Comparison of ENCODE assay signal across 18 cellular contexts in the genomic region with DNA sequence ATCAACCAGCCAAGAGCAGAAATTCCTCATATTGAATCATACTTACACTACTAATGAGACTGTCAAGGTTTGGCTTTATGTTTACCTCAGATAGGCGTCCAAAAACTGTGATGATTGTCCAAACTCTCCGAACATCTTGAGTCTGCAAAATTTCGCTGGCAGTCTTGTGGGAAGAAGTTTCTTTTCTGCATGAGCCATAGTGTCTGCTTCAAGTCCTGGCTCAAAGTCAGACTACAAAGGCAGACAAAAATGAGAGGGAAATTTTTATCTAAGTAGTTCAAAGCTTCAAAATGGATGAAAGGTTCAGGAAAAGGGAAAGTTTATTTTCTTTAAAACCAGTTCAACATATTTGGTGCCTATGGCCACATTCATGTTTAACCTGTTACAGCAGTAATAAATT. TPM values are rescaled to one million over a fixed set of nuclear protein-coding genes. Genes with fewer than 3 reads are reported as not detected.
A peak's percentile ranks its signal among the peaks of the same experiment; 100 is the strongest.
DNase-seq lines count a peak whose midpoint lies in the region; ATAC-seq, FAIRE-seq and TF ChIP-seq lines count a peak whose summit lies in the region.
"Had no signal": no experiment of that assay in that cellular context is flagged by ENCODE, and none has a peak within 500 bp of the region (broad histone marks: within the 10 kb centered on the region; RNA-seq: fewer than 3 reads in every experiment).

No MANE protein-coding gene starts in this region.

- H3K4me1 Mint-ChIP-seq in type B pancreatic cell (ENCODE audit: unreplicated experiment) = peaks cover 29% of the 10 kb centered on the region

- POLR2A ChIA-PET in K562 (lab: Yijun Ruan, JAX) = no interaction called here

- no peak for TF ChIP-seq RAD21 in K562 (CRISPR knock-in tag; conservative IDR thresholded peaks at IDR 0.05 in 1 of 2, IDR thresholded peaks at IDR 0.05 in 1 of 2)

- no peak overlapping the region for H3K27ac ChIP-seq in K562 (ENCODE audit: extremely low read depth, low read depth, low read length)
- H3K27ac ChIP-seq: 22Rv1, C4-2B, Peyer's patch had no signal

- peak overlapping the region; percentile 71 for H3K27ac Mint-ChIP-seq in type B pancreatic cell

- no peaks in the 10 kb centered on the region for H4K20me1 ChIP-seq in K562 (replicated peaks; ENCODE audit: control insufficient read depth, insufficient read depth, low read length)

- H2AFZ ChIP-seq in K562 (ENCODE audit: low read depth, low read length) = peak overlapping the region; percentile 93; the same call in 1 of the 2 replicates

- in situ Hi-C loops in K562 (cut with MboI) = no loop called here

- intact Hi-C loops in K562 (cut with micrococcal nuclease) = no loop called here

- no peak overlapping the region for H3K9ac ChIP-seq in K562 (ENCODE audit: insufficient read depth in 1 of 2, low read depth in 2 of 2, low read length in 2 of 2)

- TF ChIP-seq CTCF in K562 (IDR thresholded peaks at IDR 0.05 in 2 of 3, conservative IDR thresholded peaks at IDR 0.05 in 1 of 3; ENCODE audit: insufficient read depth in 2 of 3, low read depth in 1 of 3, low read length in 3 of 3) (no peak), type B pancreatic cell (conservative IDR thresholded peaks at IDR 0.05) (no peak)

- DNase-seq in DMS 273 (lab: John Stamatoyannopoulos, UW; ENCODE audit: unreplicated experiment) = peak; percentile 12
- DNase-seq in DMS 273 treated with DMSO at 0.1 percent for 48 hours (lab: John Stamatoyannopoulos, UW) = no peak
- DNase-seq in K562 (ENCODE audit: extremely low read depth in 1 of 4, low spot score in 3 of 4) = no peak
- peak; percentile 22 for DNase-seq in iris pigment epithelial cell (ENCODE audit: low read depth)
- DNase-seq in type B pancreatic cell (ENCODE audit: extremely low spot score, unreplicated experiment) = no peak
- no peak for DNase-seq in NCI-H187 treated with DMSO at 0.1 percent for 48 hours (lab: John Stamatoyannopoulos, UW)
- DNase-seq: COR-L47, KG1, NCI-H1092, NCI-H1694 treated with DMSO at 0.1 percent for 48 hours, NCI-H748 treated with DMSO at 0.1 percent for 48 hours, Peyer's patch, SHP77 treated with DMSO at 0.1 percent for 48 hours had no signal

- no peaks in the 10 kb centered on the region for H3K27me3 ChIP-seq in K562 (ENCODE audit: control insufficient read depth in 2 of 2, insufficient read depth in 2 of 2, low read length in 2 of 2)
- H3K27me3 ChIP-seq: Peyer's patch had no signal

- CTCF ChIA-PET in K562 (lab: Yijun Ruan, JAX; ENCODE audit: low intra/inter-chr PET ratio) = no interaction called here

- TF ChIP-seq POLR2A in K562 (conservative IDR thresholded peaks at IDR 0.05) = no peak

- H3K36me3 ChIP-seq in K562 (ENCODE audit: control insufficient read depth, insufficient read depth, low read length) = no peaks in the 10 kb centered on the region
- H3K36me3 ChIP-seq: Peyer's patch had no signal

- no peaks in the 10 kb centered on the region for H3K79me2 ChIP-seq in K562 (ENCODE audit: control insufficient read depth, insufficient read depth, low read length)

- peak overlapping the region; percentile 71 for H3K4me3 Mint-ChIP-seq in type B pancreatic cell

- ATAC-seq in K562 (no peak), GM19351 (IDR thresholded peaks at IDR 0.05; ENCODE audit: unreplicated experiment) (no peak), GM19397 (IDR thresholded peaks at IDR 0.05; ENCODE audit: unreplicated experiment) (no peak)
- ATAC-seq: GM12878 had no signal

- H3K9me1 ChIP-seq in K562 (ENCODE audit: control insufficient read depth, insufficient read depth, low read length) = no peaks in the 10 kb centered on the region

- no peak overlapping the region for H3K4me3 ChIP-seq in K562
- H3K4me3 ChIP-seq: GM12878, Peyer's patch had no signal

- no peaks in the 10 kb centered on the region for H3K9me3 Mint-ChIP-seq in type B pancreatic cell

- H3K36me3 Mint-ChIP-seq in type B pancreatic cell = no peaks in the 10 kb centered on the region

- TF ChIP-seq EP300 in K562 (IDR thresholded peaks at IDR 0.05; ENCODE audit: low read length) = no peak

- no peaks in the 10 kb centered on the region for H3K9me3 ChIP-seq in K562 (replicated peaks; ENCODE audit: control insufficient read depth, insufficient read depth, low read depth, low read length)
- H3K9me3 ChIP-seq: Peyer's patch had no signal

- 15% methylated on average over 3 of the region's 3 CpGs for WGBS in K562 (ENCODE audit: insufficient coverage, low coverage, missing lambda C conversion rate)

- no peak overlapping the region for H3K4me2 ChIP-seq in K562 (ENCODE audit: insufficient read depth, low read length)

- H3K4me1 ChIP-seq in K562 (replicated peaks in 1 of 2; ENCODE audit: control insufficient read depth in 2 of 2, insufficient read depth in 2 of 2, low read length in 2 of 2) = no peaks in the 10 kb centered on the region; a peak in 1 of 5 replicates
- H3K4me1 ChIP-seq: Peyer's patch had no signal

- no peak for FAIRE-seq in K562 (lab: Jason Lieb, UNC)
- FAIRE-seq: GM12878 had no signal

- no peaks in the 10 kb centered on the region for H3K27me3 Mint-ChIP-seq in type B pancreatic cell

- no TSS peak for BruUV-seq in K562 (replicated peaks; lab: Mats Ljungman, UMichigan)

TF ChIP-seq in K562, 482 proteins besides CTCF, POLR2A, EP300 and RAD21 (continues in another document):
- TF ChIP-seq, protein P1, sequence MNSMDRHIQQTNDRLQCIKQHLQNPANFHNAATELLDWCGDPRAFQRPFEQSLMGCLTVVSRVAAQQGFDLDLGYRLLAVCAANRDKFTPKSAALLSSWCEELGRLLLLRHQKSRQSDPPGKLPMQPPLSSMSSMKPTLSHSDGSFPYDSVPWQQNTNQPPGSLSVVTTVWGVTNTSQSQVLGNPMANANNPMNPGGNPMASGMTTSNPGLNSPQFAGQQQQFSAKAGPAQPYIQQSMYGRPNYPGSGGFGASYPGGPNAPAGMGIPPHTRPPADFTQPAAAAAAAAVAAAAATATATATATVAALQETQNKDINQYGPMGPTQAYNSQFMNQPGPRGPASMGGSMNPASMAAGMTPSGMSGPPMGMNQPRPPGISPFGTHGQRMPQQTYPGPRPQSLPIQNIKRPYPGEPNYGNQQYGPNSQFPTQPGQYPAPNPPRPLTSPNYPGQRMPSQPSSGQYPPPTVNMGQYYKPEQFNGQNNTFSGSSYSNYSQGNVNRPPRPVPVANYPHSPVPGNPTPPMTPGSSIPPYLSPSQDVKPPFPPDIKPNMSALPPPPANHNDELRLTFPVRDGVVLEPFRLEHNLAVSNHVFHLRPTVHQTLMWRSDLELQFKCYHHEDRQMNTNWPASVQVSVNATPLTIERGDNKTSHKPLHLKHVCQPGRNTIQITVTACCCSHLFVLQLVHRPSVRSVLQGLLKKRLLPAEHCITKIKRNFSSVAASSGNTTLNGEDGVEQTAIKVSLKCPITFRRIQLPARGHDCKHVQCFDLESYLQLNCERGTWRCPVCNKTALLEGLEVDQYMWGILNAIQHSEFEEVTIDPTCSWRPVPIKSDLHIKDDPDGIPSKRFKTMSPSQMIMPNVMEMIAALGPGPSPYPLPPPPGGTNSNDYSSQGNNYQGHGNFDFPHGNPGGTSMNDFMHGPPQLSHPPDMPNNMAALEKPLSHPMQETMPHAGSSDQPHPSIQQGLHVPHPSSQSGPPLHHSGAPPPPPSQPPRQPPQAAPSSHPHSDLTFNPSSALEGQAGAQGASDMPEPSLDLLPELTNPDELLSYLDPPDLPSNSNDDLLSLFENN (IDR thresholded peaks at IDR 0.05; ENCODE audit: low read depth in 2 of 2, low read length in 2 of 2) = no peak
- no peak for TF ChIP-seq SAFB2 (IDR thresholded peaks at IDR 0.05; ENCODE audit: borderline replicate concordance, low read depth, low read length, severe bottlenecking)

RNA-seq across cellular contexts. Expression of a gene that starts 40.7 kb away (rescaled TPM):
- not detected in 2 replicates for total RNA-seq in K562 (2011; cell fraction: chromatin; rRNA removed; ENCODE audit: low replicate concordance)
- not detected in 2 replicates for total RNA-seq in K562 (2011; cell fraction: nucleolus; rRNA removed)
- total RNA-seq in K562 (2011; cell fraction: nucleoplasm; rRNA removed) = not detected in 2 replicates
- 0.09 TPM in 1 of 2 replicates, not detected in the other for total RNA-seq in K562 (2014; rRNA removed)
- not detected in 2 replicates for total RNA-seq in K562 (2014; rRNA removed; fragmentation: Illumina TruSeq; extraction: Trizol)
- total RNA-seq in K562 (2015; rRNA removed; fragmentation: Illumina TruSeq; extraction: Trizol) = not detected in 2 replicates
- total RNA-seq in K562 (2021) = 0.35 and 0.89 TPM in 2 replicates
- polyA plus RNA-seq in K562 (2011; rRNA removed) = 0.03 TPM in 1 of 2 replicates, not detected in the other
- polyA plus RNA-seq in K562 (2011; cell fraction: cytosol; rRNA removed) = 0.03 TPM in 1 of 2 replicates, not detected in the other
- 0.31 TPM in 1 of 2 replicates, not detected in the other for polyA plus RNA-seq in K562 (2011; cell fraction: nucleus; rRNA removed)
- 0.12 and 0.33 TPM in 2 replicates for polyA plus RNA-seq in K562 (2012)
- not detected in 2 replicates for polyA plus RNA-seq in K562 (2014; fragmentation: Illumina TruSeq; extraction: Trizol)
- under 1 TPM; 0.01 to 0.18 TPM for polyA plus RNA-seq in K562 (2014; fragmentation: Nextera tagmentation; extraction: Ambion mirVana)
- 0.01 TPM in 1 of 2 replicates, not detected in the other for polyA plus RNA-seq in K562 (2014; rRNA removed)
- 0.11 TPM in 1 of 2 replicates, not detected in the other for polyA minus RNA-seq in K562 (2011; rRNA and poly(A)+ RNA removed)
- 0.73 TPM in 1 of 2 replicates, not detected in the other for polyA minus RNA-seq in K562 (2011; cell fraction: cytosol; rRNA and poly(A)+ RNA removed)
- polyA minus RNA-seq in K562 (2011; cell fraction: nucleus; rRNA and poly(A)+ RNA removed) = 0.27 TPM in 1 of 2 replicates, not detected in the other
- 38.3 and 93.5 TPM in 2 replicates for total RNA-seq in type B pancreatic cell (ENCODE audit: low replicate concordance)

RNA-seq across cellular contexts. Expression of a gene that starts 57.3 kb away (rescaled TPM):
- 1.5 and 3.8 TPM in 2 replicates for total RNA-seq in K562 (2011; cell fraction: chromatin; rRNA removed; ENCODE audit: low replicate concordance)
- total RNA-seq in K562 (2011; cell fraction: nucleolus; rRNA removed) = 0.50 and 1.1 TPM in 2 replicates
- 1.9 and 2.1 TPM in 2 replicates for total RNA-seq in K562 (2011; cell fraction: nucleoplasm; rRNA removed)
- total RNA-seq in K562 (2014; rRNA removed) = 1.2 and 2.0 TPM in 2 replicates
- 2.9 and 3.9 TPM in 2 replicates for total RNA-seq in K562 (2014; rRNA removed; fragmentation: Illumina TruSeq; extraction: Trizol)
- total RNA-seq in K562 (2015; rRNA removed; fragmentation: Illumina TruSeq; extraction: Trizol) = 2.8 and 3.3 TPM in 2 replicates
- total RNA-seq in K562 (2021) = 2.3 and 2.6 TPM in 2 replicates
- polyA plus RNA-seq in K562 (2011; rRNA removed) = 0.24 and 0.40 TPM in 2 replicates
- 0.09 and 0.22 TPM in 2 replicates for polyA plus RNA-seq in K562 (2011; cell fraction: cytosol; rRNA removed)
- 0.23 and 0.29 TPM in 2 replicates for polyA plus RNA-seq in K562 (2011; cell fraction: nucleus; rRNA removed)
- 2.3 and 7.1 TPM in 2 replicates for polyA plus RNA-seq in K562 (2012)
- polyA plus RNA-seq in K562 (2014; fragmentation: Illumina TruSeq; extraction: Trizol) = 2.9 and 3.0 TPM in 2 replicates
- polyA plus RNA-seq in K562 (2014; fragmentation: Nextera tagmentation; extraction: Ambion mirVana) = 1 to 10 TPM; 1.3 to 2.5 TPM
- polyA plus RNA-seq in K562 (2014; rRNA removed) = 1.8 and 3.0 TPM in 2 replicates
- 0.24 and 0.35 TPM in 2 replicates for polyA minus RNA-seq in K562 (2011; rRNA and poly(A)+ RNA removed)
- polyA minus RNA-seq in K562 (2011; cell fraction: cytosol; rRNA and poly(A)+ RNA removed) = not detected in 2 replicates
- 0.11 and 0.40 TPM in 2 replicates for polyA minus RNA-seq in K562 (2011; cell fraction: nucleus; rRNA and poly(A)+ RNA removed)
- total RNA-seq in type B pancreatic cell (ENCODE audit: low replicate concordance) = 5.3 and 12.1 TPM in 2 replicates

Comparison
In these comparisons a context has a peak if more than half of its experiments do, and no peak if none do; other contexts are left out.
1. DNase-seq: peak in DMS 273 (single experiment) and iris pigment epithelial cell (single experiment); none in DMS 273 treated with DMSO at 0.1 percent for 48 hours (single experiment), K562 (0 of 4), type B pancreatic cell (single experiment) and NCI-H187 treated with DMSO at 0.1 percent for 48 hours (single experiment).
2. RNA of a gene that starts 40.7 kb away (total RNA-seq): 38.3 to 93.5 TPM in type B pancreatic cell; 0.09 to 0.89 TPM in K562; every median in the first group is over 10 times any median in the second.